ENCODE assay signal across 22 cellular contexts in genomic region chr10:49287689-49288340, GRCh38. TPM values are rescaled to one million over a fixed set of nuclear protein-coding genes. Genes with fewer than 3 reads are reported as not detected.
"Had no signal": no experiment of that assay in that cellular context is flagged by ENCODE, and none has a peak within 500 bp of the region (broad histone marks: within the 10 kb centered on the region; RNA-seq: fewer than 3 reads in every experiment).

No MANE protein-coding gene starts in this region.

- ATAC-seq: activated CD8-positive, alpha-beta T cell treated with anti-CD3 and anti-CD28 coated beads for 36 hours; activated T-cell treated with anti-CD3 and anti-CD28 coated beads, Interleukin-2, amount 50 U/mL, for 4 hours; left lung; natural killer cell; SK-N-SH treated with all-trans-retinoic acid at 6 μM for 48 hours; stimulated activated memory B cell treated with anti-CD40 and anti-IgM and Interleukin-4, amounts not matched to agents 10 μg/mL and 1 μg/mL and 100 μg/mL, for 72 hours had no signal

- DNase-seq: activated CD4-positive, alpha-beta T cell treated with anti-CD3 and anti-CD28 coated beads, Interleukin-2, amount 10 ng/mL, durations not matched to agents 7 days and 5 days; activated CD4-positive, CD25-positive, alpha-beta regulatory T cell treated with anti-CD3 and anti-CD28 coated beads, Interleukin-2, amount 50 U/mL, for 72 hours; activated CD8-positive, alpha-beta T cell treated with anti-CD3 and anti-CD28 coated beads for 36 hours; activated naive CD4-positive, alpha-beta T cell treated with Interleukin-2 at 50 U/mL for 16 hours; activated naive CD8-positive, alpha-beta T cell treated with anti-CD3 and anti-CD28 coated beads for 36 hours; activated T-cell treated with anti-CD3 and anti-CD28 coated beads, Interleukin-2, amount 50 U/mL, for 4 hours; colonic mucosa; heart right ventricle; natural killer cell; stimulated activated CD4-positive, alpha-beta T cell treated with anti-CD3 and anti-CD28 coated beads, Interleukin-15, amount 100 ng/mL, for 24 hours; T-cell; upper lobe of left lung; WERI-Rb-1 had no signal

RNA-seq across cellular contexts. Expression of gene C10orf71, which starts 11.2 kb away (rescaled TPM):
- total RNA-seq: activated CD4-positive, alpha-beta T cell treated with anti-CD3 and anti-CD28 coated beads, Interleukin-2, amount 10 ng/mL, durations not matched to agents 7 days and 5 days; activated CD8-positive, alpha-beta T cell treated with anti-CD3 and anti-CD28 coated beads for 36 hours; activated naive CD8-positive, alpha-beta T cell treated with anti-CD3 and anti-CD28 coated beads for 36 hours; activated T-cell treated with anti-CD3 and anti-CD28 coated beads, Interleukin-2, amount 50 U/mL, for 4 hours; activated T-helper 2 cell treated with anti-CD3 and anti-CD28 coated beads, Interferon-gamma antibody, Interleukin-2, Interleukin-4, amounts not matched to agents 10 μg/mL and 5 μg/mL and 100 μg/mL, durations not matched to agents 14 hours and 24 hours and 36 hours; astrocyte; colonic mucosa; left lung; lung; natural killer cell; osteocyte; smooth muscle cell; T-cell; temporal lobe; upper lobe of left lung had no signal
